ENCODE assay signal across 14 cellular contexts in genomic region chr3:134381836-134382442, GRCh38. TPM values are rescaled to one million over a fixed set of nuclear protein-coding genes. Genes with fewer than 3 reads are reported as not detected.
DNase-seq lines count a peak whose midpoint lies in the region; ATAC-seq, FAIRE-seq and TF ChIP-seq lines count a peak whose summit lies in the region.
"Had no signal": no experiment of that assay in that cellular context is flagged by ENCODE, and none has a peak within 500 bp of the region (broad histone marks: within the 10 kb centered on the region; RNA-seq: fewer than 3 reads in every experiment).

No MANE protein-coding gene starts in this region.

- no peaks in the 10 kb centered on the region for H4K20me1 ChIP-seq in H9 (ENCODE audit: control insufficient read depth, insufficient read depth, insufficient read length)
- H4K20me1 ChIP-seq in PC-3 (ENCODE audit: low read length) = no peaks in the 10 kb centered on the region
- no peaks in the 10 kb centered on the region for H4K20me1 ChIP-seq in keratinocyte (ENCODE audit: control insufficient read depth, extremely low read depth, insufficient read depth, low read length)

- no peaks in the 10 kb centered on the region for H3K79me1 ChIP-seq in H9 (ENCODE audit: insufficient read depth, low read depth, low read length, poor library complexity, severe bottlenecking)

- no peak overlapping the region for H2BK12ac ChIP-seq in H9 (ENCODE audit: insufficient read length, low read depth, low read length)

- H4K91ac ChIP-seq in H9 (ENCODE audit: insufficient read length, low read depth, low read length) = no peak overlapping the region

- H3K27me3 Mint-ChIP-seq in H9 (ENCODE audit: low read depth) = peaks cover 51% of the 10 kb centered on the region
- peaks cover 25% of the 10 kb centered on the region for H3K27me3 Mint-ChIP-seq in activated T-helper 1 cell treated with anti-CD3 and anti-CD28 coated beads, Interleukin-12 subunit alpha, Interleukin-12 subunit beta, Interleukin-2, Interleukin-4 antibody, amounts not matched to agents 30 ng/mL and 10 ng/mL and 1 ng/mL, durations not matched to agents 14 hours and 24 hours and 36 hours (ENCODE audit: insufficient read depth)

- DNase-seq in H9 (peak; percentile 67), PC-3 (peak; percentile 95), keratinocyte (ENCODE audit: low read depth, low spot score) (no peak), spleen (peak; percentile 63)
- DNase-seq in activated T-helper 1 cell treated with anti-CD3 and anti-CD28 coated beads, Interleukin-12 subunit alpha, Interleukin-12 subunit beta, Interleukin-2, Interleukin-4 antibody, amounts not matched to agents 30 ng/mL and 10 ng/mL and 1 ng/mL, durations not matched to agents 14 hours and 24 hours and 36 hours (ENCODE audit: low spot score) = no peak
- no peak for DNase-seq in stimulated activated CD4-positive, alpha-beta T cell treated with anti-CD3 and anti-CD28 coated beads, Interleukin-2, amount 100 ng/mL, for 48 hours
- DNase-seq: anterior cingulate cortex, COR-L47, kidney glomerular epithelial cell, NCI-H524, right cardiac atrium, T-helper 17 cell had no signal

- H4K8ac ChIP-seq in H9 (replicated peaks; ENCODE audit: insufficient read length, low read depth, low read length) = no peak overlapping the region

- ATAC-seq in PC-3 (peak; percentile 90), GM21619 (IDR thresholded peaks at IDR 0.05; ENCODE audit: unreplicated experiment) (no peak)
- ATAC-seq: K562, T-helper 17 cell had no signal

- no peak overlapping the region for H3T11ph ChIP-seq in H9 (ENCODE audit: low read length)

- no peak overlapping the region for H3K56ac ChIP-seq in H9 (ENCODE audit: insufficient read length, low read depth, low read length)

- H3K27ac Mint-ChIP-seq in H9 = no peak overlapping the region; a peak in 1 of 7 replicates
- no peak overlapping the region for H3K27ac Mint-ChIP-seq in activated T-helper 1 cell treated with anti-CD3 and anti-CD28 coated beads, Interleukin-12 subunit alpha, Interleukin-12 subunit beta, Interleukin-2, Interleukin-4 antibody, amounts not matched to agents 30 ng/mL and 10 ng/mL and 1 ng/mL, durations not matched to agents 14 hours and 24 hours and 36 hours
- H3K27ac Mint-ChIP-seq: T-helper 17 cell had no signal

- H3K23me2 ChIP-seq in H9 (ENCODE audit: insufficient read length, low read depth, low read length, poor library complexity, severe bottlenecking) = no peaks in the 10 kb centered on the region

- H3K36me3 Mint-ChIP-seq in H9 (ENCODE audit: insufficient read depth in 1 of 3, low read depth in 3 of 3) = peaks cover 0 to 2% (median 0%) of the 10 kb centered on the region in 3 experiments; a peak in 1 of 7 replicates
- no peaks in the 10 kb centered on the region for H3K36me3 Mint-ChIP-seq in activated T-helper 1 cell treated with anti-CD3 and anti-CD28 coated beads, Interleukin-12 subunit alpha, Interleukin-12 subunit beta, Interleukin-2, Interleukin-4 antibody, amounts not matched to agents 30 ng/mL and 10 ng/mL and 1 ng/mL, durations not matched to agents 14 hours and 24 hours and 36 hours (ENCODE audit: low read depth)

- TF ChIP-seq POLR2A in spleen (IDR thresholded peaks at IDR 0.05) = no peak

- no peak overlapping the region for H3K9ac ChIP-seq in H9 (ENCODE audit: extremely low read depth, insufficient read length, low read length)
- H3K9ac ChIP-seq in PC-3 (ENCODE audit: low read length) = peak overlapping the region; percentile 14; the same call in 1 of the 2 replicates
- peak overlapping the region; percentile 74 for H3K9ac ChIP-seq in keratinocyte (ENCODE audit: control insufficient read depth, extremely low read depth, insufficient read depth, low read length)

- intact Hi-C loops in PC-3 (cut with micrococcal nuclease) (no loop called here), spleen (cut with DNase I; ENCODE audit: low total_unique reads) (loop anchor here (10.0 kb wide), 1 partner anchor 93 kb away; no protein-coding TSS in a partner anchor)
- intact Hi-C loops in activated T-helper 1 cell treated with anti-CD3 and anti-CD28 coated beads, Interleukin-12 subunit alpha, Interleukin-12 subunit beta, Interleukin-2, Interleukin-4 antibody, amounts not matched to agents 30 ng/mL and 10 ng/mL and 1 ng/mL, durations not matched to agents 14 hours and 24 hours and 36 hours (cut with micrococcal nuclease) = no loop called here

- BruUV-seq in PC-3 (replicated peaks; lab: Mats Ljungman, UMichigan) = no TSS peak

- no peaks in the 10 kb centered on the region for H3F3A ChIP-seq in PC-3 (ENCODE audit: low read length, unreplicated experiment)

- no peak overlapping the region for H2BK120ac ChIP-seq in H9 (ENCODE audit: low read depth, low read length, poor library complexity, severe bottlenecking)

- no CpG with 5 or more reads among the region's 8 CpGs for WGBS in H9 (ENCODE audit: extremely low coverage, insufficient read length, low lambda C conversion rate)
- 64 to 76% (median 69%) methylated on average over 8 of the region's 8 CpGs for WGBS in spleen, 5 donors

- no peak overlapping the region for H2BK5ac ChIP-seq in H9 (ENCODE audit: insufficient read length, low read length)

- POLR2A ChIA-PET in PC-3 (lab: Charles Lee; ENCODE audit: unreplicated experiment) = no interaction called here

- CTCF ChIA-PET in PC-3 (lab: Charles Lee) = no interaction called here

- no peaks in the 10 kb centered on the region for H3K9me2 ChIP-seq in PC-3 (replicated peaks; ENCODE audit: low read length)

- no peaks in the 10 kb centered on the region for H3K9me3 Mint-ChIP-seq in H9
- H3K9me3 Mint-ChIP-seq in activated T-helper 1 cell treated with anti-CD3 and anti-CD28 coated beads, Interleukin-12 subunit alpha, Interleukin-12 subunit beta, Interleukin-2, Interleukin-4 antibody, amounts not matched to agents 30 ng/mL and 10 ng/mL and 1 ng/mL, durations not matched to agents 14 hours and 24 hours and 36 hours = no peaks in the 10 kb centered on the region

- H3K9me1 ChIP-seq in keratinocyte (ENCODE audit: control insufficient read depth, extremely low read depth, insufficient read depth, low read length) = no peaks in the 10 kb centered on the region

- H3K36me3 ChIP-seq in PC-3 (ENCODE audit: low read depth, low read length) (no peaks in the 10 kb centered on the region), keratinocyte (ENCODE audit: control insufficient read depth in 2 of 2, extremely low read depth in 1 of 2, insufficient read depth in 2 of 2, low read length in 2 of 2) (no peaks in the 10 kb centered on the region), spleen (no peaks in the 10 kb centered on the region)

- no peak overlapping the region for H3K4me2 ChIP-seq in H9 (ENCODE audit: insufficient read depth, insufficient read length, low read length)
- H3K4me2 ChIP-seq in PC-3 (ENCODE audit: low read length) = peak overlapping the region; percentile 69
- peak overlapping the region; percentile 85 for H3K4me2 ChIP-seq in keratinocyte (ENCODE audit: control insufficient read depth, extremely low read depth, insufficient read depth, low read depth, low read length)

- no peak overlapping the region for H3K18ac ChIP-seq in H9 (ENCODE audit: insufficient read length, low read depth, low read length)

- H3K9me3 ChIP-seq in H9 (ENCODE audit: control insufficient read depth, low read depth, low read length) = no peaks in the 10 kb centered on the region
- no peaks in the 10 kb centered on the region for H3K9me3 ChIP-seq in PC-3 (ENCODE audit: low read length)
- no peaks in the 10 kb centered on the region for H3K9me3 ChIP-seq in keratinocyte (ENCODE audit: control insufficient read depth, low read depth, low read length)
- no peaks in the 10 kb centered on the region for H3K9me3 ChIP-seq in spleen

- peak; percentile 94 for FAIRE-seq in keratinocyte (lab: Jason Lieb, UNC)
- FAIRE-seq: K562 had no signal

- no peak overlapping the region for H3K23ac ChIP-seq in H9 (ENCODE audit: insufficient read length, low read depth, low read length)

- H3K4me1 ChIP-seq in H9 (ENCODE audit: insufficient read depth, low read length) (peaks cover 3% of the 10 kb centered on the region; the same call in 1 of the 2 replicates), PC-3 (ENCODE audit: insufficient read depth, low read length) (peaks cover 35% of the 10 kb centered on the region), keratinocyte (ENCODE audit: control insufficient read depth, extremely low read depth, insufficient read depth, low read length) (peaks cover 46% of the 10 kb centered on the region), spleen (peaks cover 0 to 18% (median 5%) of the 10 kb centered on the region in 6 donors)

- no peak overlapping the region; the same call in 1 of the 2 replicates for H3K14ac ChIP-seq in H9 (ENCODE audit: insufficient read depth, low read length)

- H2AK5ac ChIP-seq in H9 (ENCODE audit: insufficient read length, low read length) = no peak overlapping the region

- H2BK15ac ChIP-seq in H9 (ENCODE audit: low read depth, low read length) = no peak overlapping the region

- H3K27me3 ChIP-seq in H9 (ENCODE audit: insufficient read depth, low read length) (no peaks in the 10 kb centered on the region; the same call in 1 of the 2 replicates), PC-3 (ENCODE audit: low read length) (no peaks in the 10 kb centered on the region), keratinocyte (ENCODE audit: control insufficient read depth, extremely low read depth, insufficient read depth, low read length) (no peaks in the 10 kb centered on the region), spleen (replicated peaks in 1 of 7) (peaks cover 0 to 1% (median 0%) of the 10 kb centered on the region in 7 donors)

- H2AFZ ChIP-seq in H9 (ENCODE audit: low read length) (peak overlapping the region; percentile 26), PC-3 (ENCODE audit: low read length) (peak overlapping the region; percentile 58), keratinocyte (ENCODE audit: control insufficient read depth, low read length) (peak overlapping the region; percentile 69)

- no peak for TF ChIP-seq CTCF in H9 (conservative IDR thresholded peaks at IDR 0.05)
- no peak for TF ChIP-seq CTCF in PC-3 (conservative IDR thresholded peaks at IDR 0.05; ENCODE audit: low read depth, low read length)
- no peak for TF ChIP-seq CTCF in keratinocyte (optimal IDR thresholded peaks at IDR 0.05 in 1 of 3, IDR thresholded peaks at IDR 0.05 in 1 of 3, conservative IDR thresholded peaks at IDR 0.05 in 1 of 3; ENCODE audit: extremely low read depth in 1 of 3, insufficient read depth in 2 of 3, low read length in 3 of 3)
- no peak for TF ChIP-seq CTCF in spleen (IDR thresholded peaks at IDR 0.05 in 8 of 11, conservative IDR thresholded peaks at IDR 0.05 in 3 of 11)

- no peaks in the 10 kb centered on the region for H3K79me2 ChIP-seq in H9 (ENCODE audit: insufficient read depth, low read length)
- H3K79me2 ChIP-seq in PC-3 (ENCODE audit: low read length) = no peaks in the 10 kb centered on the region
- H3K79me2 ChIP-seq in keratinocyte (ENCODE audit: control insufficient read depth, insufficient read depth, low read length) = no peaks in the 10 kb centered on the region

- no peak overlapping the region for H3K4ac ChIP-seq in H9 (ENCODE audit: low read depth, low read length)

- dilution Hi-C loops in keratinocyte (cut with MboI; ENCODE audit: extremely low pct_ligation_motif_present, low sequenced_read_pairs) = no loop called here

- peaks cover 25 to 36% of the 10 kb centered on the region in 2 experiments for H3K4me1 Mint-ChIP-seq in H9
- no peaks in the 10 kb centered on the region for H3K4me1 Mint-ChIP-seq in activated T-helper 1 cell treated with anti-CD3 and anti-CD28 coated beads, Interleukin-12 subunit alpha, Interleukin-12 subunit beta, Interleukin-2, Interleukin-4 antibody, amounts not matched to agents 30 ng/mL and 10 ng/mL and 1 ng/mL, durations not matched to agents 14 hours and 24 hours and 36 hours (ENCODE audit: low read depth)
- H3K4me1 Mint-ChIP-seq: T-helper 17 cell had no signal

- H3K4me3 Mint-ChIP-seq in H9 = no peak overlapping the region
- H3K4me3 Mint-ChIP-seq in activated T-helper 1 cell treated with anti-CD3 and anti-CD28 coated beads, Interleukin-12 subunit alpha, Interleukin-12 subunit beta, Interleukin-2, Interleukin-4 antibody, amounts not matched to agents 30 ng/mL and 10 ng/mL and 1 ng/mL, durations not matched to agents 14 hours and 24 hours and 36 hours = no peak overlapping the region
- H3K4me3 Mint-ChIP-seq: T-helper 17 cell had no signal

- H2BK20ac ChIP-seq in H9 (ENCODE audit: low read depth, low read length, poor library complexity, severe bottlenecking) = no peak overlapping the region

- no peak overlapping the region for H4K5ac ChIP-seq in H9 (ENCODE audit: insufficient read length, low read depth, low read length)

- H3K27ac ChIP-seq in H9 (ENCODE audit: insufficient read length, low read depth, low read length) (no peak overlapping the region), PC-3 (ENCODE audit: low read length) (peak overlapping the region; percentile 65), keratinocyte (ENCODE audit: control insufficient read depth, insufficient read depth, low read length) (peak overlapping the region; percentile 84), spleen (peak overlapping the region in 2 of 8 donors; percentile 13 to 26)

- H3K4me3 ChIP-seq in PC-3 (ENCODE audit: low read length) (no peak overlapping the region), keratinocyte (ENCODE audit: control insufficient read depth in 2 of 3, extremely low read depth in 1 of 3, insufficient read depth in 2 of 3, low read depth in 1 of 3, low read length in 3 of 3) (peak overlapping the region in 2 of 3 experiments; percentile 39 to 58), spleen (no peak overlapping the region)
- H3K4me3 ChIP-seq: K562 had no signal

RNA-seq across cellular contexts. Expression of gene AMOTL2, which starts 7.7 kb away (rescaled TPM):
- total RNA-seq in H9 (2021) (30.9 and 35.3 TPM in 2 replicates), PC-3 (2014; rRNA removed) (96.0 and 124 TPM in 2 replicates), spleen (10 to 100 TPM; 27.5 to 83.4 (median 53.1) TPM)
- polyA plus RNA-seq in keratinocyte (39.8 to 57.2 TPM (median 45.6 TPM) in 3 replicates), spleen (10 to 100 TPM in 1 of 3 donors, 1 to 10 TPM in 2; 3.8 to 15.7 (median 6.0) TPM)
- 52.7 TPM for polyA plus RNA-seq in keratinocyte (2011; ENCODE audit: low read depth)
- 30.8 and 32.5 TPM in 2 replicates for polyA plus RNA-seq in keratinocyte (2011; cell fraction: cytosol; rRNA removed)
- 88.6 and 88.9 TPM in 2 replicates for polyA plus RNA-seq in keratinocyte (2011; cell fraction: nucleus; rRNA removed)
- polyA plus RNA-seq in keratinocyte (2012; ENCODE audit: low replicate concordance) = 44.4 and 81.4 TPM in 2 replicates
- 49.8 to 105 TPM (median 62.0 TPM) in 3 replicates for polyA minus RNA-seq in keratinocyte
- polyA minus RNA-seq in keratinocyte (2011; cell fraction: cytosol; rRNA and poly(A)+ RNA removed) = 64.5 TPM
- 82.0 and 84.4 TPM in 2 replicates for polyA minus RNA-seq in keratinocyte (2011; cell fraction: nucleus; rRNA and poly(A)+ RNA removed)
- not detected in 2 replicates for total RNA-seq in activated T-helper 1 cell treated with anti-CD3 and anti-CD28 coated beads, Interleukin-12 subunit alpha, Interleukin-12 subunit beta, Interleukin-2, Interleukin-4 antibody, amounts not matched to agents 30 ng/mL and 10 ng/mL and 1 ng/mL, durations not matched to agents 14 hours and 24 hours and 36 hours
- total RNA-seq: T-helper 17 cell had no signal

Comparison
In these comparisons a context has a peak if more than half of its experiments do, and no peak if none do; other contexts are left out.
1. DNase-seq: peak in H9 (single experiment), PC-3 (single experiment) and spleen (single experiment); none in keratinocyte (single experiment), activated T-helper 1 cell treated with anti-CD3 and anti-CD28 coated beads, Interleukin-12 subunit alpha, Interleukin-12 subunit beta, Interleukin-2, Interleukin-4 antibody, amounts not matched to agents 30 ng/mL and 10 ng/mL and 1 ng/mL, durations not matched to agents 14 hours and 24 hours and 36 hours (single experiment) and stimulated activated CD4-positive, alpha-beta T cell treated with anti-CD3 and anti-CD28 coated beads, Interleukin-2, amount 100 ng/mL, for 48 hours (0 of 2).
2. H3K4me3 ChIP-seq: peak in keratinocyte (2 of 3); none in PC-3 (single experiment) and spleen (0 of 8).
3. RNA of gene AMOTL2, which starts 7.7 kb away (total RNA-seq): 96.0 to 124 TPM in PC-3, 27.5 to 83.4 TPM in spleen and 30.9 to 35.3 TPM in H9; not detected in activated T-helper 1 cell treated with anti-CD3 and anti-CD28 coated beads, Interleukin-12 subunit alpha, Interleukin-12 subunit beta, Interleukin-2, Interleukin-4 antibody, amounts not matched to agents 30 ng/mL and 10 ng/mL and 1 ng/mL, durations not matched to agents 14 hours and 24 hours and 36 hours; every median in the first group is over 10 times any median in the second.
4. Peak in every context shown above with its lines, with median percentiles within 50 percentile points of each other: H2AFZ ChIP-seq.